8 cellular contexts compared by ENCODE assay signal in the genomic region with DNA sequence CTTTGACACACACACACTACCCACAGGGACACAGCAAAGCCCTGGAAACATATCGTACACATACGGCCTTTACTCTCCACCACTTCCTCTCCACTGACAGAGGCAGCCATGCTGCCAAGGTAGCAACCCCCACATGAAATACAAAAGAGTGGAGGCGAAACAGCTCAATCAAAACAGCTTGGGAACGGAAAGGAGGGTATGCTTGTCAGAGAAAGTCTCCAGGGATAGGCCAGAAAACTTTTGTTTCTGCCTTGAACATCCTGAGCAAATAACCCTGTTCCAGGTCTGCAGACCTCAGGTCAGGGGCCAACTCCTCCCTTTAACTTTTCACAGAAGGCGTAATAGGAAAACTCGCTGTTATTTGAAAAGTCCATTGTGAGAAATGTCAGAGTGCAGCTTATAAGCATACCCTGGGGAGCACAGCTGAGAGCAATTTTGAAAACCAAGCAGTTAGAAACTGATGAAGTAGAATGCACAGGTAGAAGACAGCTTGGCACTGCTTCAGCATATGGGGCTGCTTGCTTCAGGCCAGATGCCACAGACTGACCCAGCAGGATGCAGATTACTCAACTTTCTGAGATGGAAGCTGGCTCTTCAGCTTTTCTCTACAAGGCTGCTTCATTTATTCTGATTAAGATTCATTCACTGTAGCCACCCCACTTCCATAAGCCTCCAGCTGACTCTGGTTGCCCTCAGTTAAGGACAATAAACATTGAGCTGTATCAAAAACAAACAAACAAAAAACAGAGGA. TPM values are rescaled to one million over a fixed set of nuclear protein-coding genes. Genes with fewer than 3 reads are reported as not detected.
DNase-seq lines count a peak whose midpoint lies in the region; ATAC-seq, FAIRE-seq and TF ChIP-seq lines count a peak whose summit lies in the region.

No MANE protein-coding gene starts in this region.

- intact Hi-C loops in activated T-helper 2 cell treated with anti-CD3 and anti-CD28 coated beads, Interferon-gamma antibody, Interleukin-2, Interleukin-4, amounts not matched to agents 10 μg/mL and 5 μg/mL and 100 μg/mL, durations not matched to agents 14 hours and 24 hours and 36 hours (cut with micrococcal nuclease) = loop anchor here (1.0 to 2.0 kb wide), 2 partner anchors 18 to 33 kb away; a partner anchor contains a TSS

- H3K4me3 ChIP-seq in GM08714 (ENCODE audit: low read length) = peak overlapping the region; percentile 47; the same call in 1 of the 2 replicates
- no peak overlapping the region for H3K4me3 ChIP-seq in upper lobe of left lung

- peaks cover 44% of the 10 kb centered on the region for H3K4me1 Mint-ChIP-seq in activated T-helper 2 cell treated with anti-CD3 and anti-CD28 coated beads, Interferon-gamma antibody, Interleukin-2, Interleukin-4, amounts not matched to agents 10 μg/mL and 5 μg/mL and 100 μg/mL, durations not matched to agents 14 hours and 24 hours and 36 hours (ENCODE audit: low read depth)
- H3K4me1 Mint-ChIP-seq in immature natural killer cell = peaks cover 52 to 74% of the 10 kb centered on the region in 2 donors

- H3K27ac ChIP-seq in upper lobe of left lung = peak overlapping the region; percentile 15 to 62 (median 32)

- FAIRE-seq in urothelium cell line (lab: Jason Lieb, UNC) = no peak

- H3K4me1 ChIP-seq in upper lobe of left lung = peaks cover 26 to 45% (median 31%) of the 10 kb centered on the region in 4 donors

- no peak for TF ChIP-seq POLR2A in upper lobe of left lung (IDR thresholded peaks at IDR 0.05)

- no peak for TF ChIP-seq CTCF in upper lobe of left lung (IDR thresholded peaks at IDR 0.05)

- DNase-seq in activated T-helper 2 cell treated with anti-CD3 and anti-CD28 coated beads, Interferon-gamma antibody, Interleukin-2, Interleukin-4, amounts not matched to agents 10 μg/mL and 5 μg/mL and 100 μg/mL, durations not matched to agents 14 hours and 24 hours and 36 hours (ENCODE audit: low spot score) = peak; percentile 38
- DNase-seq in immature natural killer cell = peak in 1 of 3 donors; percentile 25
- DNase-seq in upper lobe of left lung = no peak
- DNase-seq in NCI-H510A (lab: John Stamatoyannopoulos, UW) = no peak
- DNase-seq in urothelium cell line (ENCODE audit: low spot score) = no peak

- no peaks in the 10 kb centered on the region for H3K27me3 Mint-ChIP-seq in activated T-helper 2 cell treated with anti-CD3 and anti-CD28 coated beads, Interferon-gamma antibody, Interleukin-2, Interleukin-4, amounts not matched to agents 10 μg/mL and 5 μg/mL and 100 μg/mL, durations not matched to agents 14 hours and 24 hours and 36 hours (ENCODE audit: low read depth)
- peaks cover 0 to 3% (median 0%) of the 10 kb centered on the region in 3 donors for H3K27me3 Mint-ChIP-seq in immature natural killer cell (ENCODE audit: low read depth in 3 of 3)

- no peaks in the 10 kb centered on the region for H3K9me3 Mint-ChIP-seq in activated T-helper 2 cell treated with anti-CD3 and anti-CD28 coated beads, Interferon-gamma antibody, Interleukin-2, Interleukin-4, amounts not matched to agents 10 μg/mL and 5 μg/mL and 100 μg/mL, durations not matched to agents 14 hours and 24 hours and 36 hours
- no peaks in the 10 kb centered on the region for H3K9me3 Mint-ChIP-seq in immature natural killer cell

- ATAC-seq in HG03460 (IDR thresholded peaks at IDR 0.05; ENCODE audit: unreplicated experiment) (peak; percentile 45), upper lobe of left lung (ENCODE audit: low FRiP score in 2 of 2) (peak; percentile 47 to 61), HG02884 (IDR thresholded peaks at IDR 0.05; ENCODE audit: unreplicated experiment) (no peak)

- H3K36me3 ChIP-seq in upper lobe of left lung = peaks cover 0 to 6% (median 0%) of the 10 kb centered on the region in 4 donors

- no peaks in the 10 kb centered on the region for H3K27me3 ChIP-seq in upper lobe of left lung

- no peaks in the 10 kb centered on the region for H3K9me3 ChIP-seq in upper lobe of left lung

- H3K4me3 Mint-ChIP-seq in activated T-helper 2 cell treated with anti-CD3 and anti-CD28 coated beads, Interferon-gamma antibody, Interleukin-2, Interleukin-4, amounts not matched to agents 10 μg/mL and 5 μg/mL and 100 μg/mL, durations not matched to agents 14 hours and 24 hours and 36 hours (ENCODE audit: low read depth) = peak overlapping the region; percentile 62
- peak overlapping the region in 4 of 5 donors; percentile 34 to 78 (median 61) for H3K4me3 Mint-ChIP-seq in immature natural killer cell

- 65 to 66% methylated on average over 6 of the region's 6 CpGs for WGBS in upper lobe of left lung, 2 donors

- H3K27ac Mint-ChIP-seq in activated T-helper 2 cell treated with anti-CD3 and anti-CD28 coated beads, Interferon-gamma antibody, Interleukin-2, Interleukin-4, amounts not matched to agents 10 μg/mL and 5 μg/mL and 100 μg/mL, durations not matched to agents 14 hours and 24 hours and 36 hours = peak overlapping the region; percentile 85
- peak overlapping the region; percentile 80 to 91 (median 89) for H3K27ac Mint-ChIP-seq in immature natural killer cell

- TF ChIP-seq EP300 in upper lobe of left lung (IDR thresholded peaks at IDR 0.05) = no peak

- H3K36me3 Mint-ChIP-seq in activated T-helper 2 cell treated with anti-CD3 and anti-CD28 coated beads, Interferon-gamma antibody, Interleukin-2, Interleukin-4, amounts not matched to agents 10 μg/mL and 5 μg/mL and 100 μg/mL, durations not matched to agents 14 hours and 24 hours and 36 hours (ENCODE audit: low read depth) = peaks cover 45% of the 10 kb centered on the region
- H3K36me3 Mint-ChIP-seq in immature natural killer cell = peaks cover 0 to 3% (median 2%) of the 10 kb centered on the region in 3 donors

RNA-seq across cellular contexts. Expression of a gene that starts 18.0 kb away (rescaled TPM):
- total RNA-seq in activated T-helper 2 cell treated with anti-CD3 and anti-CD28 coated beads, Interferon-gamma antibody, Interleukin-2, Interleukin-4, amounts not matched to agents 10 μg/mL and 5 μg/mL and 100 μg/mL, durations not matched to agents 14 hours and 24 hours and 36 hours = 40.9 and 46.5 TPM in 2 replicates
- polyA plus RNA-seq in immature natural killer cell = 10 to 100 TPM; 11.1 to 31.8 (median 19.1) TPM
- total RNA-seq in upper lobe of left lung = 100 to 1,000 TPM in 4 of 6 donors, 10 to 100 TPM in 2; 68.1 to 140 (median 107) TPM

RNA-seq across cellular contexts. Expression of a gene that starts 18.4 kb away (rescaled TPM):
- 31.8 and 32.6 TPM in 2 replicates for total RNA-seq in activated T-helper 2 cell treated with anti-CD3 and anti-CD28 coated beads, Interferon-gamma antibody, Interleukin-2, Interleukin-4, amounts not matched to agents 10 μg/mL and 5 μg/mL and 100 μg/mL, durations not matched to agents 14 hours and 24 hours and 36 hours
- 1 to 10 TPM; 4.1 to 8.9 (median 4.9) TPM for polyA plus RNA-seq in immature natural killer cell
- 10 to 100 TPM; 12.6 to 34.2 (median 21.5) TPM for total RNA-seq in upper lobe of left lung

RNA-seq across cellular contexts. Expression of a gene that starts 33.9 kb away (rescaled TPM):
- total RNA-seq in activated T-helper 2 cell treated with anti-CD3 and anti-CD28 coated beads, Interferon-gamma antibody, Interleukin-2, Interleukin-4, amounts not matched to agents 10 μg/mL and 5 μg/mL and 100 μg/mL, durations not matched to agents 14 hours and 24 hours and 36 hours = 0.50 and 0.51 TPM in 2 replicates
- polyA plus RNA-seq in immature natural killer cell = 1 to 10 TPM in 2 of 3 donors, not detected in 1; 1.3 to 1.8 TPM
- total RNA-seq in upper lobe of left lung = 1 to 10 TPM; 1.1 to 7.3 (median 2.0) TPM
